Comparison of ENCODE assay signal across 8 cellular contexts in genomic region chr12:79687711-79688270, GRCh38. TPM values are rescaled to one million over a fixed set of nuclear protein-coding genes. Genes with fewer than 3 reads are reported as not detected.
DNase-seq lines count a peak whose midpoint lies in the region; ATAC-seq and TF ChIP-seq lines count a peak whose summit lies in the region.

No MANE protein-coding gene starts in this region.

- no peak for TF ChIP-seq EP300 in transverse colon (IDR thresholded peaks at IDR 0.05; ENCODE audit: low read depth)

- peaks cover 3% of the 10 kb centered on the region for H3K27me3 ChIP-seq in transverse colon

- ATAC-seq in activated naive CD4-positive, alpha-beta T cell treated with anti-CD3 and anti-CD28 coated beads, Interleukin-2, amount 50 U/mL, for 72 hours = no peak
- ATAC-seq in HG03175 (IDR thresholded peaks at IDR 0.05; ENCODE audit: unreplicated experiment) (no peak), HG03378 (IDR thresholded peaks at IDR 0.05; ENCODE audit: unreplicated experiment) (no peak), GM19397 (IDR thresholded peaks at IDR 0.05; ENCODE audit: unreplicated experiment) (no peak)

- H3K9me3 Mint-ChIP-seq in activated naive CD4-positive, alpha-beta T cell treated with anti-CD3 and anti-CD28 coated beads for 36 hours = no peaks in the 10 kb centered on the region
- H3K9me3 Mint-ChIP-seq in activated naive CD4-positive, alpha-beta T cell treated with anti-CD3 and anti-CD28 coated beads, Interleukin-2, amount 50 U/mL, for 72 hours = no peaks in the 10 kb centered on the region

- TF ChIP-seq CTCF in transverse colon (IDR thresholded peaks at IDR 0.05) = no peak

- H3K4me3 ChIP-seq in transverse colon = peak overlapping the region in 3 of 4 donors; percentile 81 to 94 (median 88)

- H3K36me3 Mint-ChIP-seq in activated naive CD4-positive, alpha-beta T cell treated with anti-CD3 and anti-CD28 coated beads for 36 hours (ENCODE audit: low read depth) = no peaks in the 10 kb centered on the region
- H3K36me3 Mint-ChIP-seq in activated naive CD4-positive, alpha-beta T cell treated with anti-CD3 and anti-CD28 coated beads, Interleukin-2, amount 50 U/mL, for 72 hours = peaks cover 0 to 4% of the 10 kb centered on the region in 2 donors

- no peak overlapping the region for H3K27ac Mint-ChIP-seq in activated naive CD4-positive, alpha-beta T cell treated with anti-CD3 and anti-CD28 coated beads for 36 hours
- no peak overlapping the region for H3K27ac Mint-ChIP-seq in activated naive CD4-positive, alpha-beta T cell treated with anti-CD3 and anti-CD28 coated beads, Interleukin-2, amount 50 U/mL, for 72 hours

- H3K4me1 Mint-ChIP-seq in activated naive CD4-positive, alpha-beta T cell treated with anti-CD3 and anti-CD28 coated beads for 36 hours (ENCODE audit: low read depth) = peaks cover 7% of the 10 kb centered on the region

- no peaks in the 10 kb centered on the region for H3K9me3 ChIP-seq in transverse colon

- 36 to 38% methylated on average over 3 of the region's 3 CpGs for WGBS in transverse colon (ENCODE audit: low coverage in 1 of 2), 2 donors

- CTCF ChIA-PET in activated naive CD4-positive, alpha-beta T cell treated with anti-CD3 and anti-CD28 coated beads for 36 hours (lab: Charles Lee) = interaction anchor here (0.5 kb wide), 1 partner anchor 13 kb away, joined by 3 read pairs; no protein-coding TSS in a partner anchor

- no peaks in the 10 kb centered on the region for H3K36me3 ChIP-seq in transverse colon

- DNase-seq in activated naive CD4-positive, alpha-beta T cell treated with anti-CD3 and anti-CD28 coated beads for 36 hours = no peak
- no peak for DNase-seq in activated naive CD4-positive, alpha-beta T cell treated with anti-CD3 and anti-CD28 coated beads, Interleukin-2, amount 50 U/mL, for 72 hours (ENCODE audit: low spot score in 2 of 2)
- DNase-seq in amniotic epithelial cell (ENCODE audit: low read depth) (peak; percentile 16), kidney tubule cell (ENCODE audit: low spot score) (peak; percentile 28), transverse colon (no peak)

- in situ Hi-C loops in transverse colon (cut with MboI; ENCODE audit: low pct_ligation_motif_present in 1 of 4, low pct_unique_long_range_greater_than_20kb in 1 of 4, low sequenced_read_pairs in 3 of 4) = loop anchor here in 1 of 4 donors (25.0 kb wide), 1 partner anchor 275 kb away; no protein-coding TSS in a partner anchor

- TF ChIP-seq POLR2A in transverse colon (IDR thresholded peaks at IDR 0.05) = no peak

- H3K27me3 Mint-ChIP-seq in activated naive CD4-positive, alpha-beta T cell treated with anti-CD3 and anti-CD28 coated beads for 36 hours (ENCODE audit: low read depth) = peaks cover 40% of the 10 kb centered on the region

- peak overlapping the region; percentile 43 for H3K4me3 Mint-ChIP-seq in activated naive CD4-positive, alpha-beta T cell treated with anti-CD3 and anti-CD28 coated beads for 36 hours

- peak overlapping the region; percentile 90 to 95 (median 92) for H3K27ac ChIP-seq in transverse colon

- intact Hi-C loops in activated naive CD4-positive, alpha-beta T cell treated with anti-CD3 and anti-CD28 coated beads for 36 hours (cut with micrococcal nuclease) = loop anchor here (2.0 kb wide), 1 partner anchor 139 kb away; no protein-coding TSS in a partner anchor
- intact Hi-C loops in transverse colon (cut with DNase I; ENCODE audit: low total_unique reads) = no loop called here

- H3K4me1 ChIP-seq in transverse colon = peaks cover 4 to 64% (median 30%) of the 10 kb centered on the region in 4 donors

RNA-seq across cellular contexts. Expression of gene PAWR, which starts 3.0 kb away (rescaled TPM):
- total RNA-seq in activated naive CD4-positive, alpha-beta T cell treated with anti-CD3 and anti-CD28 coated beads for 36 hours = 1 to 10 TPM; 5.2 to 5.6 TPM
- 10 to 100 TPM in 1 of 2 donors, 1 to 10 TPM in 1; 8.4 to 12.0 TPM for total RNA-seq in activated naive CD4-positive, alpha-beta T cell treated with anti-CD3 and anti-CD28 coated beads, Interleukin-2, amount 50 U/mL, for 72 hours
- total RNA-seq in transverse colon = 100 to 1,000 TPM in 2 of 4 donors, 10 to 100 TPM in 2; 82.3 to 188 (median 115) TPM

Comparison
In these comparisons a context has a peak if more than half of its experiments do, and no peak if none do; other contexts are left out.
1. DNase-seq: peak in amniotic epithelial cell (single experiment) and kidney tubule cell (single experiment); none in activated naive CD4-positive, alpha-beta T cell treated with anti-CD3 and anti-CD28 coated beads for 36 hours (single experiment), activated naive CD4-positive, alpha-beta T cell treated with anti-CD3 and anti-CD28 coated beads, Interleukin-2, amount 50 U/mL, for 72 hours (0 of 2) and transverse colon (single experiment).
2. RNA of gene PAWR, which starts 3.0 kb away (total RNA-seq): 82.3 to 188 TPM in transverse colon; 8.4 to 12.0 TPM in activated naive CD4-positive, alpha-beta T cell treated with anti-CD3 and anti-CD28 coated beads, Interleukin-2, amount 50 U/mL, for 72 hours and 5.2 to 5.6 TPM in activated naive CD4-positive, alpha-beta T cell treated with anti-CD3 and anti-CD28 coated beads for 36 hours; every median in the first group is over 4 times any median in the second.